Comparison of ENCODE assay signal across 1 cellular context in genomic region chr10:78207216-78207615, GRCh38.
TF ChIP-seq lines count a peak whose summit lies in the region.

No MANE protein-coding gene starts in this region.

TF ChIP-seq in GM23338, 12 proteins besides CTCF, POLR2A, EP300 and RAD21:
- TF ChIP-seq ZNF462 (CRISPR knock-in tag; IDR thresholded peaks at IDR 0.05) (no peak), ZNF114 (CRISPR knock-in tag; IDR thresholded peaks at IDR 0.05) (no peak), EZH2 (IDR thresholded peaks at IDR 0.05; ENCODE audit: low read depth, unreplicated experiment) (no peak), CREB1 (CRISPR knock-in tag; IDR thresholded peaks at IDR 0.05; ENCODE audit: low read depth) (no peak), JUNB (IDR thresholded peaks at IDR 0.05; ENCODE audit: unreplicated experiment) (no peak), NANOG (IDR thresholded peaks at IDR 0.05; ENCODE audit: borderline replicate concordance) (no peak), STAT1 (IDR thresholded peaks at IDR 0.05; ENCODE audit: unreplicated experiment) (no peak), ETS1 (IDR thresholded peaks at IDR 0.05) (no peak), POLR2AphosphoS5 (IDR thresholded peaks at IDR 0.05; ENCODE audit: low read depth) (no peak), ZNF331 (CRISPR knock-in tag; IDR thresholded peaks at IDR 0.05; ENCODE audit: low read depth) (no peak), EZH2phosphoT487 (IDR thresholded peaks at IDR 0.05; ENCODE audit: unreplicated experiment) (no peak)
- TF ChIP-seq, protein P1, sequence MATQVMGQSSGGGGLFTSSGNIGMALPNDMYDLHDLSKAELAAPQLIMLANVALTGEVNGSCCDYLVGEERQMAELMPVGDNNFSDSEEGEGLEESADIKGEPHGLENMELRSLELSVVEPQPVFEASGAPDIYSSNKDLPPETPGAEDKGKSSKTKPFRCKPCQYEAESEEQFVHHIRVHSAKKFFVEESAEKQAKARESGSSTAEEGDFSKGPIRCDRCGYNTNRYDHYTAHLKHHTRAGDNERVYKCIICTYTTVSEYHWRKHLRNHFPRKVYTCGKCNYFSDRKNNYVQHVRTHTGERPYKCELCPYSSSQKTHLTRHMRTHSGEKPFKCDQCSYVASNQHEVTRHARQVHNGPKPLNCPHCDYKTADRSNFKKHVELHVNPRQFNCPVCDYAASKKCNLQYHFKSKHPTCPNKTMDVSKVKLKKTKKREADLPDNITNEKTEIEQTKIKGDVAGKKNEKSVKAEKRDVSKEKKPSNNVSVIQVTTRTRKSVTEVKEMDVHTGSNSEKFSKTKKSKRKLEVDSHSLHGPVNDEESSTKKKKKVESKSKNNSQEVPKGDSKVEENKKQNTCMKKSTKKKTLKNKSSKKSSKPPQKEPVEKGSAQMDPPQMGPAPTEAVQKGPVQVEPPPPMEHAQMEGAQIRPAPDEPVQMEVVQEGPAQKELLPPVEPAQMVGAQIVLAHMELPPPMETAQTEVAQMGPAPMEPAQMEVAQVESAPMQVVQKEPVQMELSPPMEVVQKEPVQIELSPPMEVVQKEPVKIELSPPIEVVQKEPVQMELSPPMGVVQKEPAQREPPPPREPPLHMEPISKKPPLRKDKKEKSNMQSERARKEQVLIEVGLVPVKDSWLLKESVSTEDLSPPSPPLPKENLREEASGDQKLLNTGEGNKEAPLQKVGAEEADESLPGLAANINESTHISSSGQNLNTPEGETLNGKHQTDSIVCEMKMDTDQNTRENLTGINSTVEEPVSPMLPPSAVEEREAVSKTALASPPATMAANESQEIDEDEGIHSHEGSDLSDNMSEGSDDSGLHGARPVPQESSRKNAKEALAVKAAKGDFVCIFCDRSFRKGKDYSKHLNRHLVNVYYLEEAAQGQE (IDR thresholded peaks at IDR 0.05; ENCODE audit: unreplicated experiment): no peak
TF ChIP-seq in GM23338: peak in this region for 0.
